Comparison of ENCODE assay signal across 19 cellular contexts in genomic region chr2:46827274-46827930, GRCh38.
DNase-seq lines count a peak whose midpoint lies in the region; ATAC-seq, FAIRE-seq and TF ChIP-seq lines count a peak whose summit lies in the region.
"Had no signal": no experiment of that assay in that cellular context is flagged by ENCODE, and none has a peak within 500 bp of the region (broad histone marks: within the 10 kb centered on the region; RNA-seq: fewer than 3 reads in every experiment).

No MANE protein-coding gene starts in this region.

- H3K4me1 Mint-ChIP-seq in MCF 10A (ENCODE audit: insufficient read depth, unreplicated experiment): peaks cover 6% of the 10 kb centered on the region
- H3K4me1 Mint-ChIP-seq in activated B cell treated with CpG ODN at 0.5 μM for 24 hours: no peaks in the 10 kb centered on the region
- H3K4me1 Mint-ChIP-seq: activated CD4-positive, alpha-beta memory T cell treated with anti-CD3 and anti-CD28 coated beads, Interleukin-2, amount 10 ng/mL, durations not matched to agents 7 days and 5 days; mesothelial cell of epicardium had no signal

- no peak overlapping the region for H3K4me3 Mint-ChIP-seq in MCF 10A (ENCODE audit: unreplicated experiment)
- H3K4me3 Mint-ChIP-seq in activated B cell treated with CpG ODN at 0.5 μM for 24 hours: no peak overlapping the region
- H3K4me3 Mint-ChIP-seq: activated CD4-positive, alpha-beta memory T cell treated with anti-CD3 and anti-CD28 coated beads, Interleukin-2, amount 10 ng/mL, durations not matched to agents 7 days and 5 days; H9; mesothelial cell of epicardium had no signal

- H3K27ac Mint-ChIP-seq in MCF 10A (ENCODE audit: low read depth, unreplicated experiment) (no peak overlapping the region), activated B cell treated with CpG ODN at 0.5 μM for 24 hours (no peak overlapping the region)
- H3K27ac Mint-ChIP-seq: activated CD4-positive, alpha-beta memory T cell treated with anti-CD3 and anti-CD28 coated beads, Interleukin-2, amount 10 ng/mL, durations not matched to agents 7 days and 5 days; mesothelial cell of epicardium had no signal

- H3K9me3 Mint-ChIP-seq in MCF 10A (ENCODE audit: unreplicated experiment) (peaks cover 10% of the 10 kb centered on the region), activated B cell treated with CpG ODN at 0.5 μM for 24 hours (peaks cover 3% of the 10 kb centered on the region)
- H3K9me3 Mint-ChIP-seq: activated CD4-positive, alpha-beta memory T cell treated with anti-CD3 and anti-CD28 coated beads, Interleukin-2, amount 10 ng/mL, durations not matched to agents 7 days and 5 days; H9 had no signal

- no peak for TF ChIP-seq CTCF in MCF 10A (IDR thresholded peaks at IDR 0.05; ENCODE audit: unreplicated experiment)
- TF ChIP-seq CTCF in mammary epithelial cell (conservative IDR thresholded peaks at IDR 0.05 in 1 of 2, IDR thresholded peaks at IDR 0.05 in 1 of 2; ENCODE audit: extremely low read depth in 1 of 2, insufficient read depth in 1 of 2, low read depth in 1 of 2, low read length in 2 of 2): no peak
- no peak for TF ChIP-seq CTCF in activated B cell treated with CpG ODN at 0.5 μM for 24 hours (IDR thresholded peaks at IDR 0.05)
- no peak for TF ChIP-seq CTCF in foreskin fibroblast (IDR thresholded peaks at IDR 0.05; ENCODE audit: low read depth, low read length)
- TF ChIP-seq CTCF in upper lobe of right lung (IDR thresholded peaks at IDR 0.05): no peak
- TF ChIP-seq CTCF in kidney (IDR thresholded peaks at IDR 0.05; ENCODE audit: borderline replicate concordance, extremely low read depth, insufficient read depth): no peak

- H3K4me1 ChIP-seq in mammary epithelial cell (ENCODE audit: insufficient read depth, low read length) (peaks cover 8% of the 10 kb centered on the region), upper lobe of right lung (no peaks in the 10 kb centered on the region), kidney (ENCODE audit: control insufficient read depth in 1 of 2, insufficient read depth in 1 of 2, low read depth in 1 of 2, low read length in 2 of 2) (no peaks in the 10 kb centered on the region)
- H3K4me1 ChIP-seq: upper lobe of left lung had no signal

- no TSS peak for BruUV-seq in MCF 10A (replicated peaks; lab: Mats Ljungman, UMichigan)
- no TSS peak for BruUV-seq in mammary epithelial cell (replicated peaks; lab: Mats Ljungman, UMichigan)

- DNase-seq in MCF 10A (ENCODE audit: unreplicated experiment) (peak; percentile 53), mammary epithelial cell (no peak), activated B cell treated with CpG ODN at 0.5 μM for 24 hours (no peak), foreskin fibroblast (peak; percentile 52 to 68), upper lobe of right lung (peak; percentile 53), kidney (no peak)
- DNase-seq: ACHN; activated CD4-positive, alpha-beta memory T cell treated with anti-CD3 and anti-CD28 coated beads, Interleukin-2, amount 10 ng/mL, durations not matched to agents 7 days and 5 days; activated gamma-delta T cell treated with Interleukin-2 at 50 U/mL for 16 hours; caudate nucleus; erythroblast; H9; NCI-H446 treated with DMSO at 0.1 percent for 48 hours; OCI-M1; upper lobe of left lung had no signal

- H3K36me3 Mint-ChIP-seq in MCF 10A (ENCODE audit: insufficient read depth, unreplicated experiment) (no peaks in the 10 kb centered on the region), activated B cell treated with CpG ODN at 0.5 μM for 24 hours (ENCODE audit: low read depth) (no peaks in the 10 kb centered on the region)

- in situ Hi-C loops in mammary epithelial cell (cut with MboI; ENCODE audit: low sequenced_read_pairs in 2 of 2): no loop called here

- POLR2A ChIA-PET in MCF 10A (lab: Yijun Ruan, JAX): interaction anchor here (0.8 kb wide), 1 partner anchor 9 kb away, joined by 3 read pairs; no protein-coding TSS in a partner anchor
- POLR2A ChIA-PET in activated B cell treated with CpG ODN at 0.5 μM for 24 hours (lab: Charles Lee): no interaction called here

- H4K20me1 ChIP-seq in mammary epithelial cell (ENCODE audit: insufficient read depth, low read length): no peaks in the 10 kb centered on the region

- 90% methylated on average over 8 of the region's 8 CpGs for WGBS in mammary epithelial cell (ENCODE audit: low coverage, missing lambda C conversion rate)

- H2AFZ ChIP-seq in mammary epithelial cell (ENCODE audit: low read depth, low read length): no peak overlapping the region

- no peak overlapping the region for H3K4me3 ChIP-seq in mammary epithelial cell (replicated peaks in 1 of 3; ENCODE audit: insufficient read depth in 1 of 3, low read depth in 2 of 3, low read length in 3 of 3)
- no peak overlapping the region for H3K4me3 ChIP-seq in foreskin fibroblast (ENCODE audit: low read depth in 1 of 2, low read length in 2 of 2)
- H3K4me3 ChIP-seq in upper lobe of right lung: no peak overlapping the region
- no peak overlapping the region for H3K4me3 ChIP-seq in kidney (ENCODE audit: low read length in 2 of 2)
- H3K4me3 ChIP-seq: upper lobe of left lung had no signal

- CTCF ChIA-PET in MCF 10A (lab: Yijun Ruan, JAX) (interaction anchor here (0.6 to 0.9 kb wide), 2 partner anchors 14 to 19 kb away, joined by 3 to 4 read pairs; no protein-coding TSS in a partner anchor), mammary epithelial cell (lab: Charles Lee; ENCODE audit: low non-redundant PET) (no interaction called here), activated B cell treated with CpG ODN at 0.5 μM for 24 hours (lab: Charles Lee) (no interaction called here)

- H3K9me3 ChIP-seq in mammary epithelial cell (replicated peaks; ENCODE audit: insufficient read depth, low read length) (peaks cover 6% of the 10 kb centered on the region), upper lobe of right lung (no peaks in the 10 kb centered on the region), kidney (ENCODE audit: control insufficient read depth in 1 of 2, low read length in 2 of 2) (no peaks in the 10 kb centered on the region)
- H3K9me3 ChIP-seq: upper lobe of left lung had no signal

- no peak overlapping the region for H3K27ac ChIP-seq in mammary epithelial cell (ENCODE audit: insufficient read depth, low read depth, low read length)
- no peak overlapping the region for H3K27ac ChIP-seq in upper lobe of right lung
- no peak overlapping the region for H3K27ac ChIP-seq in kidney (ENCODE audit: low read depth in 2 of 2, low read length in 2 of 2)
- H3K27ac ChIP-seq: upper lobe of left lung had no signal

- H3K79me2 ChIP-seq in mammary epithelial cell (ENCODE audit: insufficient read depth, low read length): no peaks in the 10 kb centered on the region

- intact Hi-C loops in MCF 10A (cut with micrococcal nuclease) (no loop called here), mammary epithelial cell (cut with micrococcal nuclease) (no loop called here), activated B cell treated with CpG ODN at 0.5 μM for 24 hours (cut with micrococcal nuclease) (no loop called here), upper lobe of right lung (cut with DNase I) (no loop called here), kidney (cut with DNase I) (no loop called here)

- H3K4me2 ChIP-seq in mammary epithelial cell (ENCODE audit: insufficient read depth, low read depth, low read length): no peak overlapping the region

- dilution Hi-C loops in mammary epithelial cell (cut with HindIII; ENCODE audit: low sequenced_read_pairs): no loop called here

- FAIRE-seq in kidney (lab: Jason Lieb, UNC): no peak
- FAIRE-seq: GM12891 had no signal

- H3K36me3 ChIP-seq in mammary epithelial cell (ENCODE audit: insufficient read depth, low read length) (no peaks in the 10 kb centered on the region), upper lobe of right lung (no peaks in the 10 kb centered on the region), kidney (ENCODE audit: control insufficient read depth in 1 of 2, insufficient read depth in 2 of 2, low read length in 2 of 2) (no peaks in the 10 kb centered on the region)
- H3K36me3 ChIP-seq: upper lobe of left lung had no signal

- H3K27me3 Mint-ChIP-seq in MCF 10A (ENCODE audit: insufficient read depth, unreplicated experiment) (no peaks in the 10 kb centered on the region), activated B cell treated with CpG ODN at 0.5 μM for 24 hours (peaks cover 22% of the 10 kb centered on the region)

- no peaks in the 10 kb centered on the region for H3K27me3 ChIP-seq in mammary epithelial cell (ENCODE audit: insufficient read depth, low read length)
- H3K27me3 ChIP-seq in upper lobe of right lung: no peaks in the 10 kb centered on the region
- H3K27me3 ChIP-seq: upper lobe of left lung had no signal

- no peak overlapping the region for H3K9ac ChIP-seq in mammary epithelial cell (ENCODE audit: insufficient read depth, low read length)
- no peak overlapping the region for H3K9ac ChIP-seq in kidney (ENCODE audit: low read length in 2 of 2)

- ATAC-seq in activated B cell treated with CpG ODN at 0.5 μM for 24 hours (ENCODE audit: low read depth) (peak; percentile 56), upper lobe of right lung (no peak), GM21825 (IDR thresholded peaks at IDR 0.05; ENCODE audit: unreplicated experiment) (no peak), GM21717 (IDR thresholded peaks at IDR 0.05; ENCODE audit: unreplicated experiment) (no peak)

Comparison
In these comparisons a context has a peak if more than half of its experiments do, and no peak if none do; other contexts are left out.
1. DNase-seq: peak in MCF 10A (single experiment), foreskin fibroblast (2 of 2) and upper lobe of right lung (single experiment); none in mammary epithelial cell (single experiment), activated B cell treated with CpG ODN at 0.5 μM for 24 hours (single experiment) and kidney (single experiment).